Comparison of ENCODE assay signal across 8 cellular contexts in genomic region chr18:79460445-79461300, GRCh38.
DNase-seq lines count a peak whose midpoint lies in the region; ATAC-seq and TF ChIP-seq lines count a peak whose summit lies in the region.

No MANE protein-coding gene starts in this region.

- H3K36me3 Mint-ChIP-seq in activated naive CD8-positive, alpha-beta T cell treated with anti-CD3 and anti-CD28 coated beads, Interleukin-2, amount 50 U/mL, for 24 hours (ENCODE audit: low read depth): peaks cover 34% of the 10 kb centered on the region

- no peak for TF ChIP-seq POLR2A in prostate gland (IDR thresholded peaks at IDR 0.05)

- H3K4me3 ChIP-seq in prostate gland: no peak overlapping the region

- intact Hi-C loops in prostate gland (cut with DNase I): no loop called here

- no peaks in the 10 kb centered on the region for H3K36me3 ChIP-seq in prostate gland

- no peak overlapping the region for H3K27ac ChIP-seq in prostate gland

- peaks cover 31% of the 10 kb centered on the region for H3K4me1 Mint-ChIP-seq in activated naive CD8-positive, alpha-beta T cell treated with anti-CD3 and anti-CD28 coated beads, Interleukin-2, amount 50 U/mL, for 24 hours

- H3K27me3 ChIP-seq in prostate gland (replicated peaks; ENCODE audit: insufficient read depth): no peaks in the 10 kb centered on the region

- H3K9me3 Mint-ChIP-seq in activated naive CD8-positive, alpha-beta T cell treated with anti-CD3 and anti-CD28 coated beads, Interleukin-2, amount 50 U/mL, for 24 hours: no peaks in the 10 kb centered on the region

- 86% methylated on average over 32 of the region's 33 CpGs for WGBS in prostate gland

- no peaks in the 10 kb centered on the region for H3K27me3 Mint-ChIP-seq in activated naive CD8-positive, alpha-beta T cell treated with anti-CD3 and anti-CD28 coated beads, Interleukin-2, amount 50 U/mL, for 24 hours

- H3K27ac Mint-ChIP-seq in activated naive CD8-positive, alpha-beta T cell treated with anti-CD3 and anti-CD28 coated beads, Interleukin-2, amount 50 U/mL, for 24 hours: peak overlapping the region; percentile 90

- peak; percentile 66 for DNase-seq in COLO829 (ENCODE audit: low spot score)
- DNase-seq in activated naive CD8-positive, alpha-beta T cell treated with anti-CD3 and anti-CD28 coated beads, Interleukin-2, amount 50 U/mL, for 24 hours: no peak
- DNase-seq in prostate gland (ENCODE audit: low spot score): no peak
- no peak for DNase-seq in activated CD8-positive, alpha-beta memory T cell treated with anti-CD3 and anti-CD28 coated beads for 24 hours
- DNase-seq in amniotic stem cell (lab: John Stamatoyannopoulos, UW): no peak
- DNase-seq in midbrain (lab: John Stamatoyannopoulos, UW): no peak

- no peaks in the 10 kb centered on the region for H3K4me1 ChIP-seq in prostate gland (replicated peaks)

- no peaks in the 10 kb centered on the region for H3K9me3 ChIP-seq in prostate gland

- TF ChIP-seq CTCF in prostate gland (IDR thresholded peaks at IDR 0.05): no peak

- ATAC-seq in GM19324 (IDR thresholded peaks at IDR 0.05; ENCODE audit: low FRiP score, unreplicated experiment): peak; percentile 89
- ATAC-seq in HG03097 (IDR thresholded peaks at IDR 0.05; ENCODE audit: low FRiP score, unreplicated experiment): peak; percentile 70
- no peak for ATAC-seq in activated naive CD8-positive, alpha-beta T cell treated with anti-CD3 and anti-CD28 coated beads, Interleukin-2, amount 50 U/mL, for 24 hours

- H3K4me3 Mint-ChIP-seq in activated naive CD8-positive, alpha-beta T cell treated with anti-CD3 and anti-CD28 coated beads, Interleukin-2, amount 50 U/mL, for 24 hours: peak overlapping the region; percentile 32
